Comparison of ENCODE assay signal across 27 cellular contexts in genomic region chr4:145772347-145772746, GRCh38.
"Had no signal": no experiment of that assay in that cellular context is flagged by ENCODE, and none has a peak within 500 bp of the region (broad histone marks: within the 10 kb centered on the region; RNA-seq: fewer than 3 reads in every experiment).

No MANE protein-coding gene starts in this region.

- ATAC-seq: activated CD8-positive, alpha-beta T cell treated with anti-CD3 and anti-CD28 coated beads for 36 hours; activated T-cell treated with anti-CD3 and anti-CD28 coated beads, Interleukin-2, amount 50 U/mL, for 72 hours; body of pancreas; Panc1 had no signal

- H3K27ac Mint-ChIP-seq: activated CD8-positive, alpha-beta T cell treated with anti-CD3 and anti-CD28 coated beads for 36 hours; activated naive CD4-positive, alpha-beta T cell treated with anti-CD3 and anti-CD28 coated beads, Interleukin-2, amount 50 U/mL, for 24 hours; activated T-cell treated with anti-CD3 and anti-CD28 coated beads, Interleukin-2, amount 50 U/mL, for 72 hours had no signal

- H3K36me3 ChIP-seq: breast epithelium had no signal

- H3K27me3 ChIP-seq: body of pancreas, breast epithelium, SJCRH30 had no signal

- H3K27ac ChIP-seq: body of pancreas, SJCRH30, SK-N-MC, WERI-Rb-1 had no signal

- DNase-seq: activated CD4-positive, alpha-beta T cell treated with anti-CD3 and anti-CD28 coated beads, Interleukin-2, amount 10 ng/mL, durations not matched to agents 24 days and 14 days; activated CD4-positive, alpha-beta T cell treated with anti-CD3 and anti-CD28 coated beads, Interleukin-2, amount 50 U/mL, for 4 hours; activated CD8-positive, alpha-beta T cell treated with anti-CD3 and anti-CD28 coated beads for 36 hours; activated gamma-delta T cell; activated naive CD4-positive, alpha-beta T cell treated with Interleukin-2 at 50 U/mL for 16 hours; activated naive CD8-positive, alpha-beta T cell treated with anti-CD3 and anti-CD28 coated beads, Interleukin-2, amount 10 ng/mL, durations not matched to agents 7 days and 5 days; activated T-cell treated with anti-CD3 and anti-CD28 coated beads, Interleukin-2, amount 50 U/mL, for 1 hour; activated T-cell treated with anti-CD3 and anti-CD28 coated beads, Interleukin-2, amount 50 U/mL, for 72 hours; body of pancreas; NCI-H1048; NCI-H1105 treated with DMSO at 0.1 percent for 48 hours; NCI-H1436; NCI-H1694; NCI-H1930; NCI-H2081 treated with DMSO at 0.1 percent for 48 hours; NCI-H226; NCI-H446 treated with DMSO at 0.1 percent for 48 hours; NCI-H524; NCI-H82; SHP77; SJCRH30; T1000; WERI-Rb-1 had no signal

- H3K4me1 ChIP-seq: body of pancreas, breast epithelium, SJCRH30 had no signal

- H3K9me3 ChIP-seq: body of pancreas, breast epithelium, SJCRH30 had no signal

- H3K27me3 Mint-ChIP-seq: activated CD4-positive, alpha-beta T cell treated with anti-CD3 and anti-CD28 coated beads, Interleukin-2, amount 10 ng/mL, durations not matched to agents 24 days and 14 days; activated CD8-positive, alpha-beta T cell treated with anti-CD3 and anti-CD28 coated beads for 36 hours; activated naive CD4-positive, alpha-beta T cell treated with anti-CD3 and anti-CD28 coated beads, Interleukin-2, amount 50 U/mL, for 24 hours; activated naive CD8-positive, alpha-beta T cell treated with anti-CD3 and anti-CD28 coated beads, Interleukin-2, amount 10 ng/mL, durations not matched to agents 7 days and 5 days had no signal

- H3K9me3 Mint-ChIP-seq: activated CD8-positive, alpha-beta T cell treated with anti-CD3 and anti-CD28 coated beads for 36 hours had no signal

- H3K4me3 ChIP-seq: body of pancreas, breast epithelium, SJCRH30, SK-N-MC had no signal

- H3K4me3 Mint-ChIP-seq: activated CD4-positive, alpha-beta T cell treated with anti-CD3 and anti-CD28 coated beads, Interleukin-2, amount 10 ng/mL, durations not matched to agents 24 days and 14 days; activated CD8-positive, alpha-beta T cell treated with anti-CD3 and anti-CD28 coated beads for 36 hours; activated naive CD4-positive, alpha-beta T cell treated with anti-CD3 and anti-CD28 coated beads, Interleukin-2, amount 50 U/mL, for 24 hours; activated naive CD8-positive, alpha-beta T cell treated with anti-CD3 and anti-CD28 coated beads, Interleukin-2, amount 10 ng/mL, durations not matched to agents 7 days and 5 days; activated T-cell treated with anti-CD3 and anti-CD28 coated beads, Interleukin-2, amount 50 U/mL, for 72 hours had no signal
